Comparison of ENCODE assay signal across 19 cellular contexts in the genomic region with DNA sequence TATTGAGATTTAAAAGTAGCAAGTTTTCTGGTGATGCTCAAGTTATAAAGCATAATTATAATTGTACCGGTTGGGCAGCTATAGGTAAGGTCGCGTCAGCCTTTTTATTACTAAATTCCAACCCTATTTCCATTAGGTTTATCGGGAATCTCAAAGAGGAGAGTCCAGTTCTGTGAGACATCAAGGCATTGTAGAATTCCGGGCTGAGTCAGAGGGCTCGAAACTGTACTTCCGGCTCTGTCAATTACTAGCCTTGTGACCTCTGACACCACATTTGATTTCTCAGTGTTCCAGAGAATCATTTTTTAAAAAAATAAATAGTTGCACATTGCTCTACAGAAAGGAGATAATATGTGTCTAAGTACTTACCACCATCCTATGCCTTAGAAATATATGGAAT. TPM values are rescaled to one million over a fixed set of nuclear protein-coding genes. Genes with fewer than 3 reads are reported as not detected.
"Had no signal": no experiment of that assay in that cellular context is flagged by ENCODE, and none has a peak within 500 bp of the region (broad histone marks: within the 10 kb centered on the region; RNA-seq: fewer than 3 reads in every experiment).

No MANE protein-coding gene starts in this region.

- H3K4me2 ChIP-seq: SK-N-SH had no signal

- H3K9me3 Mint-ChIP-seq: natural killer cell had no signal

- H3K27ac ChIP-seq: gastrocnemius medialis, psoas muscle, sigmoid colon, stomach, VCaP had no signal

- H3K36me3 Mint-ChIP-seq: natural killer cell had no signal

- H3K4me3 Mint-ChIP-seq: natural killer cell had no signal

- DNase-seq: activated CD4-positive, alpha-beta T cell treated with anti-CD3 and anti-CD28 coated beads for 1 hour; activated CD4-positive, alpha-beta T cell treated with anti-CD3 and anti-CD28 coated beads, Interleukin-2, amount 50 U/mL, for 4 hours; activated naive CD4-positive, alpha-beta T cell treated with anti-CD3 and anti-CD28 coated beads, Interleukin-2, amount 50 U/mL, for 16 hours; central memory CD4-positive, alpha-beta T cell; gastrocnemius medialis; mesenchymal stem cell; natural killer cell; occipital lobe; psoas muscle; sigmoid colon; SK-N-SH; stimulated activated CD4-positive, alpha-beta T cell treated with anti-CD3 and anti-CD28 coated beads, Interleukin-1b, Interleukin-23, amount 100 ng/mL, for 48 hours; stomach; T-helper 1 cell; T1000 had no signal

- H3K36me3 ChIP-seq: gastrocnemius medialis, sigmoid colon, stomach had no signal

- ATAC-seq: gastrocnemius medialis, natural killer cell had no signal

- H3K4me3 ChIP-seq: gastrocnemius medialis, psoas muscle, stomach had no signal

- H3K4me1 Mint-ChIP-seq: natural killer cell had no signal

- H3K4me1 ChIP-seq: gastrocnemius medialis, psoas muscle, sigmoid colon, stomach had no signal

- H3K9ac ChIP-seq: SK-N-SH had no signal

- H3K9me3 ChIP-seq: gastrocnemius medialis, psoas muscle, sigmoid colon, SK-N-SH, stomach had no signal

- H3K27ac Mint-ChIP-seq: natural killer cell had no signal

- H3K27me3 ChIP-seq: sigmoid colon had no signal

RNA-seq across cellular contexts. Expression of a gene that starts 4.3 kb away (rescaled TPM):
- total RNA-seq: epithelial cell of proximal tubule, natural killer cell had no signal
- polyA plus RNA-seq: adipose tissue, liver had no signal
